16 cellular contexts compared by ENCODE assay signal in genomic region chr16:13529193-13529982, GRCh38.
"Had no signal": no experiment of that assay in that cellular context is flagged by ENCODE, and none has a peak within 500 bp of the region (broad histone marks: within the 10 kb centered on the region; RNA-seq: fewer than 3 reads in every experiment).

No MANE protein-coding gene starts in this region.

- H3K4me1 Mint-ChIP-seq: activated naive CD4-positive, alpha-beta T cell treated with anti-CD3 and anti-CD28 coated beads, Interleukin-2, amount 50 U/mL, for 24 hours; central memory CD8-positive, alpha-beta T cell; naive thymus-derived CD4-positive, alpha-beta T cell; stimulated activated memory B cell treated with anti-CD40 and anti-IgM and Interleukin-4, amounts not matched to agents 10 μg/mL and 1 μg/mL and 100 μg/mL, for 72 hours had no signal

- H2AFZ ChIP-seq: neural progenitor cell had no signal

- H3K4me2 ChIP-seq: neural progenitor cell had no signal

- H3K9me3 ChIP-seq: ascending aorta, colonic mucosa, sigmoid colon had no signal

- DNase-seq: activated CD4-positive, CD25-positive, alpha-beta regulatory T cell treated with anti-CD3 and anti-CD28 coated beads, Interleukin-2, amount 50 U/mL, for 72 hours; activated gamma-delta T cell; colonic mucosa; erythroblast; head of caudate nucleus; kidney glomerular epithelial cell; mesenchymal stem cell; naive thymus-derived CD4-positive, alpha-beta T cell; sigmoid colon; stimulated activated CD4-positive, alpha-beta T cell treated with anti-CD3 and anti-CD28 coated beads, Interleukin-4, amount 100 ng/mL, for 4 hours had no signal

- H3K36me3 Mint-ChIP-seq: activated naive CD4-positive, alpha-beta T cell treated with anti-CD3 and anti-CD28 coated beads, Interleukin-2, amount 50 U/mL, for 24 hours; naive thymus-derived CD4-positive, alpha-beta T cell; neural progenitor cell; stimulated activated memory B cell treated with anti-CD40 and anti-IgM and Interleukin-4, amounts not matched to agents 10 μg/mL and 1 μg/mL and 100 μg/mL, for 72 hours had no signal

- H3K36me3 ChIP-seq: ascending aorta, colonic mucosa, neural progenitor cell, sigmoid colon had no signal

- H3K4me3 Mint-ChIP-seq: activated naive CD4-positive, alpha-beta T cell treated with anti-CD3 and anti-CD28 coated beads, Interleukin-2, amount 50 U/mL, for 24 hours; central memory CD8-positive, alpha-beta T cell; naive thymus-derived CD4-positive, alpha-beta T cell; neural progenitor cell; stimulated activated memory B cell treated with anti-CD40 and anti-IgM and Interleukin-4, amounts not matched to agents 10 μg/mL and 1 μg/mL and 100 μg/mL, for 72 hours; T-helper 1 cell treated with Interleukin-12 subunit alpha and Interleukin-12 subunit beta and Interleukin-4 antibody, amounts not matched to agents 30 μg/mL and 1 μg/mL, for 36 hours had no signal

- H3K4me3 ChIP-seq: ascending aorta, colonic mucosa, neural progenitor cell, sigmoid colon had no signal

- H3K27ac ChIP-seq: ascending aorta, colonic mucosa, neural progenitor cell, sigmoid colon had no signal

- H3K9ac ChIP-seq: neural progenitor cell had no signal

- ATAC-seq: naive thymus-derived CD4-positive, alpha-beta T cell; stimulated activated memory B cell treated with anti-CD40 and anti-IgM and Interleukin-4, amounts not matched to agents 10 μg/mL and 1 μg/mL and 100 μg/mL, for 72 hours had no signal

- H3K9me3 Mint-ChIP-seq: activated naive CD4-positive, alpha-beta T cell treated with anti-CD3 and anti-CD28 coated beads, Interleukin-2, amount 50 U/mL, for 24 hours; neural progenitor cell had no signal

- H3K27me3 ChIP-seq: ascending aorta, colonic mucosa, neural progenitor cell, sigmoid colon had no signal

- H3K4me1 ChIP-seq: ascending aorta, colonic mucosa, sigmoid colon had no signal

- H3K27ac Mint-ChIP-seq: activated naive CD4-positive, alpha-beta T cell treated with anti-CD3 and anti-CD28 coated beads, Interleukin-2, amount 50 U/mL, for 24 hours; naive thymus-derived CD4-positive, alpha-beta T cell; neural progenitor cell; stimulated activated memory B cell treated with anti-CD40 and anti-IgM and Interleukin-4, amounts not matched to agents 10 μg/mL and 1 μg/mL and 100 μg/mL, for 72 hours; T-helper 1 cell treated with Interleukin-12 subunit alpha and Interleukin-12 subunit beta and Interleukin-4 antibody, amounts not matched to agents 30 μg/mL and 1 μg/mL, for 36 hours had no signal

- H3K27me3 Mint-ChIP-seq: activated naive CD4-positive, alpha-beta T cell treated with anti-CD3 and anti-CD28 coated beads, Interleukin-2, amount 50 U/mL, for 24 hours; central memory CD8-positive, alpha-beta T cell had no signal
